ENCODE assay signal across 5 cellular contexts in the genomic region with DNA sequence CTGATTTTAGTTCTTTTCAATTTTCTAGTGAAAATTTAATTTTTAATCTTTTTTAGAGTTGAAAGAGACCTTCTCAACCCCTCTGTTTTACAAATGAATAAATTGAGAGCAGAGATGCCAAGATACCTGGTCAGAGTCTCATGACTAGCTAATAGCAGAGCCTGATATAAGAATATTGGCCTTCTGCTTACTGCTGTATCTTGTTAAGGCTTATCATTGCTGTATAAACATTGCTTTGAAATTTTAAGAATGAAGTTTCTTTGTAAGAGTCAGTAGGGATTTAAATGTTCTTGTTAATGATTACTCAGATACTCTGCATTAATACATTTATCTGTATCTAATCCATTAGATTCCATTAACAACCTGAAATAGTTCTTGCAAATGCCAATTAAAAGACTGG.
"Had no signal": no experiment of that assay in that cellular context is flagged by ENCODE, and none has a peak within 500 bp of the region (broad histone marks: within the 10 kb centered on the region; RNA-seq: fewer than 3 reads in every experiment).

No MANE protein-coding gene starts in this region.

- ATAC-seq: GM23338 had no signal

- H3K4me3 ChIP-seq: GM23338 had no signal

- H3K4me3 Mint-ChIP-seq: GM23338, H9 had no signal

- H3K27ac Mint-ChIP-seq: GM23338, H9 had no signal

- H3K4me2 ChIP-seq: GM23338 had no signal

- H3K9me3 Mint-ChIP-seq: GM23338, H9 had no signal

- H2AFZ ChIP-seq: GM23338 had no signal

- DNase-seq: H9, HCEC 1CT, IMR-90, KBM-7 had no signal
